1 cellular context compared by ENCODE assay signal in genomic region chr2:234710066-234710465, GRCh38.
TF ChIP-seq lines count a peak whose summit lies in the region.

No MANE protein-coding gene starts in this region.

TF ChIP-seq in HepG2, 621 proteins besides CTCF, POLR2A, EP300 and RAD21 (continued from another document):
- TF ChIP-seq ZUFSP (CRISPR knock-in tag; IDR thresholded peaks at IDR 0.05; ENCODE audit: borderline replicate concordance) (no peak), BCL3 (CRISPR knock-in tag; IDR thresholded peaks at IDR 0.05) (0 out of 2 replicates have a peak, but pooled peaks have one; percentile 13), NFKB2 (CRISPR knock-in tag; IDR thresholded peaks at IDR 0.05; ENCODE audit: borderline replicate concordance) (no peak), ZNF331 (CRISPR knock-in tag; IDR thresholded peaks at IDR 0.05) (no peak), ZNF446 (CRISPR knock-in tag; IDR thresholded peaks at IDR 0.05) (0 out of 2 replicates have a peak, but pooled peaks have one; percentile 46), ZBTB20 (CRISPR knock-in tag; IDR thresholded peaks at IDR 0.05; ENCODE audit: borderline replicate concordance, low read depth) (no peak)
